16 cellular contexts compared by ENCODE assay signal in genomic region chr10:5805680-5806079, GRCh38. TPM values are rescaled to one million over a fixed set of nuclear protein-coding genes. Genes with fewer than 3 reads are reported as not detected.
DNase-seq lines count a peak whose midpoint lies in the region; ATAC-seq, FAIRE-seq and TF ChIP-seq lines count a peak whose summit lies in the region.
"Had no signal": no experiment of that assay in that cellular context is flagged by ENCODE, and none has a peak within 500 bp of the region (broad histone marks: within the 10 kb centered on the region; RNA-seq: fewer than 3 reads in every experiment).

No MANE protein-coding gene starts in this region.

- H3K4me3 Mint-ChIP-seq in CD4-positive, alpha-beta T cell = no peak overlapping the region
- H3K4me3 Mint-ChIP-seq in activated T-cell treated with anti-CD3 and anti-CD28 coated beads, Interleukin-2, amount 50 U/mL, for 24 hours = no peak overlapping the region

- H3K27ac ChIP-seq in CD4-positive, alpha-beta T cell (ENCODE audit: low read depth, low read length) = no peak overlapping the region
- peak overlapping the region; percentile 53 for H3K27ac ChIP-seq in OCI-LY3 (ENCODE audit: low read length)

- H3K9ac ChIP-seq in OCI-LY3 (ENCODE audit: low read length) = no peak overlapping the region

- no peaks in the 10 kb centered on the region for H3K9me3 Mint-ChIP-seq in CD4-positive, alpha-beta T cell
- no peaks in the 10 kb centered on the region for H3K9me3 Mint-ChIP-seq in activated T-cell treated with anti-CD3 and anti-CD28 coated beads, Interleukin-2, amount 50 U/mL, for 24 hours

- peak; percentile 16 for FAIRE-seq in GM12891 (lab: Jason Lieb, UNC)

- no peak overlapping the region for H3K4me3 ChIP-seq in OCI-LY3 (ENCODE audit: low read length)

- H3K4me1 ChIP-seq in OCI-LY3 (ENCODE audit: low read length) = peaks cover 43% of the 10 kb centered on the region

- peaks cover 100% of the 10 kb centered on the region for H3K79me2 ChIP-seq in OCI-LY3 (ENCODE audit: low read length)

- peaks cover 90% of the 10 kb centered on the region for H4K20me1 ChIP-seq in OCI-LY3 (ENCODE audit: insufficient read depth, low read length)

- TF ChIP-seq CTCF in CD4-positive, alpha-beta T cell (IDR thresholded peaks at IDR 0.05) = no peak
- TF ChIP-seq CTCF in OCI-LY3 (IDR thresholded peaks at IDR 0.05; ENCODE audit: low read depth, low read length) = no peak

- DNase-seq in CD4-positive, alpha-beta T cell = no peak
- DNase-seq in GM12891 (ENCODE audit: insufficient read length, low spot score) (no peak), germinal center (ENCODE audit: low spot score) (peak; percentile 27)
- no peak for DNase-seq in activated CD4-positive, CD25-positive, alpha-beta regulatory T cell treated with anti-CD3 and anti-CD28 coated beads, Interleukin-2, amount 50 U/mL, for 72 hours
- no peak for DNase-seq in activated T-cell treated with anti-CD3 and anti-CD28 coated beads, Interleukin-2, amount 50 U/mL, for 24 hours
- DNase-seq: DMS 273 treated with DMSO at 0.1 percent for 48 hours; H7; IMR-90; NCI-H1105; NCI-H187; NCI-H69; NK-92 treated with Interleukin-12 subunit alpha and Interleukin-12 subunit beta, amount 100 ng/mL, for 24 hours had no signal

- no peak overlapping the region for H2AFZ ChIP-seq in OCI-LY3 (ENCODE audit: low read depth, low read length)

- peak overlapping the region; percentile 57 for H3K27ac Mint-ChIP-seq in CD4-positive, alpha-beta T cell
- no peak overlapping the region for H3K27ac Mint-ChIP-seq in activated T-cell treated with anti-CD3 and anti-CD28 coated beads, Interleukin-2, amount 50 U/mL, for 24 hours

- peaks cover 49% of the 10 kb centered on the region for H3K36me3 Mint-ChIP-seq in CD4-positive, alpha-beta T cell (ENCODE audit: low read depth)
- peaks cover 79% of the 10 kb centered on the region for H3K36me3 Mint-ChIP-seq in activated T-cell treated with anti-CD3 and anti-CD28 coated beads, Interleukin-2, amount 50 U/mL, for 24 hours (ENCODE audit: low read depth)

- no peak for ATAC-seq in CD4-positive, alpha-beta T cell (ENCODE audit: poor library complexity)
- ATAC-seq in HG02973 (IDR thresholded peaks at IDR 0.05; ENCODE audit: unreplicated experiment) (no peak), HG03280 (IDR thresholded peaks at IDR 0.05; ENCODE audit: unreplicated experiment) (no peak)
- ATAC-seq: SK-N-SH treated with all-trans-retinoic acid at 6 μM for 48 hours had no signal

- intact Hi-C loops in CD4-positive, alpha-beta T cell (cut with DNase I, micrococcal nuclease) = no loop called here

- H3K27me3 ChIP-seq in CD4-positive, alpha-beta T cell (ENCODE audit: control insufficient read depth, insufficient read depth, low read length) = no peaks in the 10 kb centered on the region
- no peaks in the 10 kb centered on the region for H3K27me3 ChIP-seq in OCI-LY3 (ENCODE audit: low read depth, low read length)

- H3K4me2 ChIP-seq in OCI-LY3 (ENCODE audit: low read length) = peak overlapping the region; percentile 33; the same call in 1 of the 2 replicates

- H3K27me3 Mint-ChIP-seq in CD4-positive, alpha-beta T cell = no peaks in the 10 kb centered on the region
- no peaks in the 10 kb centered on the region for H3K27me3 Mint-ChIP-seq in activated T-cell treated with anti-CD3 and anti-CD28 coated beads, Interleukin-2, amount 50 U/mL, for 24 hours

- H3K4me1 Mint-ChIP-seq in CD4-positive, alpha-beta T cell (ENCODE audit: low read depth) = peaks cover 72% of the 10 kb centered on the region
- peaks cover 63% of the 10 kb centered on the region for H3K4me1 Mint-ChIP-seq in activated T-cell treated with anti-CD3 and anti-CD28 coated beads, Interleukin-2, amount 50 U/mL, for 24 hours (ENCODE audit: low read depth)

- H3K36me3 ChIP-seq in OCI-LY3 (replicated peaks; ENCODE audit: low read depth, low read length) = peaks cover 19% of the 10 kb centered on the region

- POLR2A ChIA-PET in CD4-positive, alpha-beta T cell (lab: Charles Lee) = interaction anchor here (1.1 to 4.1 kb wide), 2 partner anchors 8 to 83 kb away, joined by 3 to 14 read pairs; partner anchors contain the start of gene GDI2

- CTCF ChIA-PET in CD4-positive, alpha-beta T cell (lab: Charles Lee) = no interaction called here

- TF ChIP-seq POLR2A in GM12891 (IDR thresholded peaks at IDR 0.05; ENCODE audit: low read depth, low read length) = no peak

- H3K9me3 ChIP-seq in CD4-positive, alpha-beta T cell (ENCODE audit: control insufficient read depth, low read length) = no peaks in the 10 kb centered on the region
- no peaks in the 10 kb centered on the region for H3K9me3 ChIP-seq in OCI-LY3 (ENCODE audit: insufficient read depth, low read length)

TF ChIP-seq in GM12891, 5 proteins besides CTCF, POLR2A, EP300 and RAD21:
- TF ChIP-seq SPI1 (IDR thresholded peaks at IDR 0.05; ENCODE audit: low read depth, low read length) = no peak

RNA-seq across cellular contexts. Expression of gene GDI2, which starts 7.6 kb away (rescaled TPM):
- total RNA-seq in CD4-positive, alpha-beta T cell = 10 to 100 TPM; 78.1 to 82.3 TPM
- polyA plus RNA-seq in GM12891 (2012; ENCODE audit: low read depth, missing spikeins) = 187 TPM
